8 cellular contexts compared by ENCODE assay signal in genomic region chr20:45890997-45891983, GRCh38. TPM values are rescaled to one million over a fixed set of nuclear protein-coding genes. Genes with fewer than 3 reads are reported as not detected.
DNase-seq lines count a peak whose midpoint lies in the region; ATAC-seq and TF ChIP-seq lines count a peak whose summit lies in the region.

Gene CTSA (plus strand): TSS chr20:45891335. CDS start chr20:45891569, 234 bp downstream.
Gene NEURL2 (minus strand): TSS chr20:45891208. CDS start chr20:45890991, 217 bp downstream.

- peaks cover 10% of the 10 kb centered on the region for H3K36me3 ChIP-seq in BJ (ENCODE audit: control insufficient read depth, insufficient read depth, low read length)
- H3K36me3 ChIP-seq in ectodermal cell (ENCODE audit: control insufficient read depth, insufficient read depth, low read length) = no peaks in the 10 kb centered on the region
- H3K36me3 ChIP-seq in lung (ENCODE audit: control insufficient read depth in 2 of 2, insufficient read depth in 2 of 2, low read length in 2 of 2) = peaks cover 0 to 41% of the 10 kb centered on the region in 2 donors

- H3K27me3 ChIP-seq in BJ (ENCODE audit: control insufficient read depth, insufficient read depth, low read length) (no peaks in the 10 kb centered on the region), ectodermal cell (ENCODE audit: control insufficient read depth, insufficient read depth, low read length, poor library complexity, severe bottlenecking) (peaks cover 14% of the 10 kb centered on the region), lung (ENCODE audit: control insufficient read depth, insufficient read depth) (no peaks in the 10 kb centered on the region)

- H3K4me3 ChIP-seq in BJ (ENCODE audit: low read depth, low read length) (peak within 1 kb of the TSS; percentile 77), ectodermal cell (ENCODE audit: insufficient read depth, low read depth, low read length) (peak within 1 kb of the TSS; percentile 64), lung (peak within 1 kb of the TSS; percentile 93)

- CTCF ChIA-PET in BJ (lab: Yijun Ruan, JAX) = interaction anchor here (1.0 to 3.4 kb wide), 11 partner anchors 8 to 92 kb away, joined by 3 to 15 read pairs (median 7); partner anchors contain the start of gene ZSWIM1
- CTCF ChIA-PET in activated CD8-positive, alpha-beta T cell treated with anti-CD3 and anti-CD28 coated beads, Interleukin-2, amount 10 ng/mL, durations not matched to agents 7 days and 5 days (lab: Charles Lee) = interaction anchor here (0.8 to 3.3 kb wide), 9 partner anchors 10 to 122 kb away, joined by 3 to 22 read pairs (median 4); partner anchors contain the start of genes ACOT8 and ZSWIM1

- DNase-seq in BJ (ENCODE audit: low read depth) (no peak), GM19238 (ENCODE audit: insufficient read length, low spot score) (peak; percentile 98), NCI-H774 (lab: John Stamatoyannopoulos, UW) (peak; percentile 73), lung (ENCODE audit: low spot score) (peak; percentile 92)
- DNase-seq in activated CD8-positive, alpha-beta T cell treated with anti-CD3 and anti-CD28 coated beads, Interleukin-2, amount 10 ng/mL, durations not matched to agents 7 days and 5 days = peak; percentile 91
- DNase-seq in stimulated activated CD4-positive, alpha-beta T cell treated with anti-CD3 and anti-CD28 coated beads, TNF-alpha, amount 100 ng/mL, for 24 hours (ENCODE audit: low read depth in 3 of 3) = peak; percentile 73 to 84 (median 78)

- H3K27ac ChIP-seq in ectodermal cell (ENCODE audit: insufficient read depth, low read depth, low read length, poor library complexity, severe bottlenecking) (no peak within 1 kb of the TSS), lung (ENCODE audit: low read depth in 1 of 2, low read length in 1 of 2) (peak within 1 kb of the TSS; percentile 75 to 94)

- H3K4me3 Mint-ChIP-seq in activated CD8-positive, alpha-beta T cell treated with anti-CD3 and anti-CD28 coated beads, Interleukin-2, amount 10 ng/mL, durations not matched to agents 7 days and 5 days = peak within 1 kb of the TSS; percentile 87

- H3K27me3 Mint-ChIP-seq in activated CD8-positive, alpha-beta T cell treated with anti-CD3 and anti-CD28 coated beads, Interleukin-2, amount 10 ng/mL, durations not matched to agents 7 days and 5 days (ENCODE audit: low read depth) = no peaks in the 10 kb centered on the region

- no peaks in the 10 kb centered on the region for H3K9me3 Mint-ChIP-seq in activated CD8-positive, alpha-beta T cell treated with anti-CD3 and anti-CD28 coated beads, Interleukin-2, amount 10 ng/mL, durations not matched to agents 7 days and 5 days (ENCODE audit: insufficient read depth)

- H3K36me3 Mint-ChIP-seq in activated CD8-positive, alpha-beta T cell treated with anti-CD3 and anti-CD28 coated beads, Interleukin-2, amount 10 ng/mL, durations not matched to agents 7 days and 5 days (ENCODE audit: low read depth) = peaks cover 4% of the 10 kb centered on the region

- POLR2A ChIA-PET in BJ (lab: Charles Lee) = interaction anchor here (0.7 kb wide), 1 partner anchor 8 kb away, joined by 3 read pairs; no protein-coding TSS in a partner anchor
- POLR2A ChIA-PET in activated CD8-positive, alpha-beta T cell treated with anti-CD3 and anti-CD28 coated beads, Interleukin-2, amount 10 ng/mL, durations not matched to agents 7 days and 5 days (lab: Charles Lee) = interaction anchor here (0.5 to 4.6 kb wide), 16 partner anchors 10 to 471 kb away, joined by 3 to 39 read pairs (median 3); partner anchors contain the start of genes DNTTIP1, PCIF1, WFDC3 and ZNF335

- H3K4me1 Mint-ChIP-seq in activated CD8-positive, alpha-beta T cell treated with anti-CD3 and anti-CD28 coated beads, Interleukin-2, amount 10 ng/mL, durations not matched to agents 7 days and 5 days (ENCODE audit: low read depth) = peaks cover 43% of the 10 kb centered on the region

- H3K4me1 ChIP-seq in ectodermal cell (ENCODE audit: control insufficient read depth, insufficient read depth, low read length) (peaks cover 20% of the 10 kb centered on the region), lung (ENCODE audit: control insufficient read depth in 2 of 2, insufficient read depth in 2 of 2, low read length in 2 of 2) (peaks cover 0 to 10% of the 10 kb centered on the region in 2 donors)

- ATAC-seq in HG03442 (IDR thresholded peaks at IDR 0.05; ENCODE audit: unreplicated experiment) = peak; percentile 80
- ATAC-seq in activated CD8-positive, alpha-beta T cell treated with anti-CD3 and anti-CD28 coated beads, Interleukin-2, amount 10 ng/mL, durations not matched to agents 7 days and 5 days = peak; percentile 87
- peak; percentile 78 for ATAC-seq in lung (ENCODE audit: insufficient read depth, low FRiP score)

- H3K27ac Mint-ChIP-seq in activated CD8-positive, alpha-beta T cell treated with anti-CD3 and anti-CD28 coated beads, Interleukin-2, amount 10 ng/mL, durations not matched to agents 7 days and 5 days = peak within 1 kb of the TSS; percentile 82

- H3K9me3 ChIP-seq in ectodermal cell (ENCODE audit: control insufficient read depth, low read length) (no peaks in the 10 kb centered on the region), lung (ENCODE audit: control insufficient read depth in 2 of 2, insufficient read depth in 1 of 2, low read length in 1 of 2) (no peaks in the 10 kb centered on the region)

- TF ChIP-seq CTCF in BJ (IDR thresholded peaks at IDR 0.05; ENCODE audit: insufficient read depth, low read depth, low read length) (0 out of 2 replicates have a peak, but pooled peaks have one; percentile 1), lung (IDR thresholded peaks at IDR 0.05; ENCODE audit: control extremely low read depth, extremely low read depth) (no peak)

- WGBS in ectodermal cell, 2 experiments = 3% methylated on average over 77 of the region's 77 CpGs
- WGBS in lung, 2 donors = 1% methylated on average over 57 to 77 of the region's 77 CpGs

RNA-seq across cellular contexts. Expression of gene CTSA, which starts in this region (rescaled TPM):
- polyA plus RNA-seq in BJ (2011; rRNA removed) = 286 and 408 TPM in 2 replicates
- polyA minus RNA-seq in BJ (2011; rRNA and poly(A)+ RNA removed) = 91.5 and 154 TPM in 2 replicates
- total RNA-seq in activated CD8-positive, alpha-beta T cell treated with anti-CD3 and anti-CD28 coated beads, Interleukin-2, amount 10 ng/mL, durations not matched to agents 7 days and 5 days = 10 to 100 TPM; 63.4 to 64.1 TPM
- 55.4 TPM for polyA plus RNA-seq in ectodermal cell (2013, experiment 1 of 4)
- polyA plus RNA-seq in ectodermal cell (2013, experiment 2 of 4) = 55.3 TPM
- 40.0 TPM for polyA plus RNA-seq in ectodermal cell (2013, experiment 3 of 4)
- 44.4 TPM for polyA plus RNA-seq in ectodermal cell (2013, experiment 4 of 4)
- total RNA-seq in lung = 100 to 1,000 TPM in 1 of 2 donors, 10 to 100 TPM in 1; 72.2 to 170 TPM
- polyA plus RNA-seq in lung = 100 to 1,000 TPM; 109 to 247 TPM

RNA-seq across cellular contexts. Expression of gene NEURL2, which starts in this region (rescaled TPM):
- 2.1 and 4.3 TPM in 2 replicates for polyA plus RNA-seq in BJ (2011; rRNA removed)
- 1.1 and 4.6 TPM in 2 replicates for polyA minus RNA-seq in BJ (2011; rRNA and poly(A)+ RNA removed)
- 1 to 10 TPM; 1.1 to 1.3 TPM for total RNA-seq in activated CD8-positive, alpha-beta T cell treated with anti-CD3 and anti-CD28 coated beads, Interleukin-2, amount 10 ng/mL, durations not matched to agents 7 days and 5 days
- polyA plus RNA-seq in ectodermal cell (2013, experiment 1 of 4) = 1.00 TPM
- polyA plus RNA-seq in ectodermal cell (2013, experiment 2 of 4) = 0.44 TPM
- 0.64 TPM for polyA plus RNA-seq in ectodermal cell (2013, experiment 3 of 4)
- 1.9 TPM for polyA plus RNA-seq in ectodermal cell (2013, experiment 4 of 4)
- total RNA-seq in lung = 1 to 10 TPM; 5.8 to 8.3 TPM
- polyA plus RNA-seq in lung = 1 to 10 TPM; 1.5 to 3.9 TPM
